17 cellular contexts compared by ENCODE assay signal in the genomic region with DNA sequence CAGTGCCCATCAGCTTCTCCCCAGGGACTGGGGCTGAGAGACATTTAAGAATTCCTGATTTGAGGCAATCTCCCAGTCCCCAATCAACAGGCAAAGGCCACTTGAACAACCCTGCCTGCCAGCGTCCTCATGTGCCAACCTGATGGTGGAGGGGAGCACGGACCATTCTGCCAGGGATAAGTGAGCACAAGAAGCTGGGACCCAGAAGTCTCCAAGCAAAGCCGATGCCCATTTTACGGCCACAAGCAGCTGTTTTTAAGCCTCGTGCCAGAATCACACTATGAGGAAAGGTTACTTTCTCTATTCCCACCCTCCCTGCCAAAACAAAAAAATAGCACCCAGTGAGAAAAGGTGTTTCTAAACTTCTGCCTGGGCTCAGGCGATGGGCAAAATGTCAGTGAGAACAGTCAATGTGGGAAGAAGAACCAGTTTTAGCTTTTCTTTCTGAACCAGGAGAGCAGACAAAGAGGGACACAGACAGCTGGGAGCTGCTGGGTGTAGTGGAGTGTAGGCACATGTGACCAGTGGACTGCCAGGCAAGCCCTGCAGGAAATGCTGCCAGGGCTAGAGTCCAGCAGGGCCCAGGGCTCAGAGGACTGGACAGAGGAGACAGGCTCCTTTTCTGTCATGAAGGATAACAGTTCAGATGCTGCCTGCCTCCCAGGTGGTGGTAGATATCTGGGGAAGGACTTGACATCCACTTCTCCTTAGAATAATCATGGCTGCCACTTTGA. TPM values are rescaled to one million over a fixed set of nuclear protein-coding genes. Genes with fewer than 3 reads are reported as not detected.
DNase-seq lines count a peak whose midpoint lies in the region; ATAC-seq, FAIRE-seq and TF ChIP-seq lines count a peak whose summit lies in the region.
"Had no signal": no experiment of that assay in that cellular context is flagged by ENCODE, and none has a peak within 500 bp of the region (broad histone marks: within the 10 kb centered on the region; RNA-seq: fewer than 3 reads in every experiment).

No MANE protein-coding gene starts in this region.

- POLR2A ChIA-PET in RWPE1 (lab: Yijun Ruan, JAX; ENCODE audit: low non-redundant PET): no interaction called here

- CTCF ChIA-PET in RWPE1 (lab: Yijun Ruan, JAX): no interaction called here

- H3K27ac ChIP-seq in RWPE1: no peak overlapping the region
- H3K27ac ChIP-seq: C4-2B, Peyer's patch had no signal

- in situ Hi-C loops in ACHN (cut with HindIII; ENCODE audit: low pct_ligation_motif_present, low pct_unique_long_range_greater_than_20kb, low sequenced_read_pairs): no loop called here

- ATAC-seq in HG03469 (IDR thresholded peaks at IDR 0.05; ENCODE audit: unreplicated experiment): no peak
- ATAC-seq: K562 had no signal

- peak; percentile 15 for DNase-seq in AG08395 (ENCODE audit: low spot score)
- peak in 9 of 14 donors; percentile 10 to 72 (median 26) for DNase-seq in C1 segment of cervical spinal cord (lab: John Stamatoyannopoulos, UW)
- DNase-seq in frontal cortex (ENCODE audit: low spot score in 2 of 2): peak; percentile 46 to 55
- DNase-seq in pons (ENCODE audit: low spot score): peak; percentile 24
- no peak for DNase-seq in ACHN
- DNase-seq in RWPE1 (ENCODE audit: low spot score): no peak
- DNase-seq: COR-L47, NCI-H1092, NCI-H774, Peyer's patch, SHP77 treated with DMSO at 0.1 percent for 48 hours had no signal

- no peak for TF ChIP-seq CTCF in RWPE1 (conservative IDR thresholded peaks at IDR 0.05; ENCODE audit: low read depth)

- no peak for FAIRE-seq in frontal cortex (lab: Jason Lieb, UNC)
- FAIRE-seq: G401.6, H1, HTR-8/SVneo, K562 had no signal

RNA-seq across cellular contexts. Expression of gene ATP2B2, which starts 57.7 kb away (rescaled TPM):
- 62.8 TPM for total RNA-seq in frontal cortex
- total RNA-seq: K562, Peyer's patch had no signal

Comparison
In these comparisons a context has a peak if more than half of its experiments do, and no peak if none do; other contexts are left out.
1. DNase-seq: peak in AG08395 (single experiment), C1 segment of cervical spinal cord (9 of 14), frontal cortex (2 of 2) and pons (single experiment); none in ACHN (single experiment) and RWPE1 (single experiment).